ENCODE assay signal across 24 cellular contexts in the genomic region with DNA sequence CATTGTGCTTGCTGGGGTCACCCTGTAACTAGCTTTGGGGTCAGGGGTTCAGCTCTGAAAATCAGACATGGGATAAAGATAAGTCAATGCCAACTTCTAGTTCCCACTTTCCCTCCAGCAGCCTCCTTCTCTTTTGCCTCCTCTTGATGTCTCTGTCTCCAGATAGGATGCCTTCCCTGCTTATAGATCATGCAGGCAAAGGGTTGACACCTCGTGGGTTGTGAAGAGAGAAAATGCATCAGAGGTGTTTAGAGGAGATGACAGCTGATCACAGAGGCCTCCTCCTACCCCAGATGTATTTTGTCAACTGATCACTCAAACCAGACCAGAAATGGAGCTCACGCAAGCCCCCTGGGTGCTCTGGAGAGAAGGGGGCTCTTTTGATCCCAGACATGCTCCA.
"Had no signal": no experiment of that assay in that cellular context is flagged by ENCODE, and none has a peak within 500 bp of the region (broad histone marks: within the 10 kb centered on the region; RNA-seq: fewer than 3 reads in every experiment).

No MANE protein-coding gene starts in this region.

- DNase-seq: stimulated activated CD4-positive, alpha-beta T cell treated with anti-CD3 and anti-CD28 coated beads, Interleukin-2, amount 100 ng/mL, for 48 hours; stimulated activated CD4-positive, alpha-beta T cell treated with anti-CD3 and anti-CD28 coated beads, Interleukin-4, amount 100 ng/mL, for 1 hour; stimulated activated CD4-positive, alpha-beta T cell treated with anti-CD3 and anti-CD28 coated beads, Interleukin-4, amount 100 ng/mL, for 24 hours; stimulated activated CD4-positive, alpha-beta T cell treated with anti-CD3 and anti-CD28 coated beads, Interleukin-4, amount 100 ng/mL, for 4 hours; stimulated activated CD8-positive, alpha-beta memory T cell treated with anti-CD3 and anti-CD28 coated beads, Interleukin-4, amount 100 ng/mL, for 48 hours; stimulated activated naive B cell treated with anti-CD40 and anti-IgM and Interleukin-4, amounts not matched to agents 10 μg/mL and 1 μg/mL and 100 μg/mL, for 72 hours; stimulated activated naive CD4-positive, alpha-beta T cell; stimulated activated naive CD4-positive, alpha-beta T cell treated with Interleukin-2 at 50 U/mL for 16 hours; stimulated activated naive CD8-positive, alpha-beta T cell treated with anti-CD3 and anti-CD28 coated beads, Interleukin-15, amount 100 ng/mL, for 72 hours; stimulated activated naive CD8-positive, alpha-beta T cell treated with anti-CD3 and anti-CD28 coated beads, Interleukin-15, Interleukin-2, amounts not matched to agents 100 U/mL and 50 U/mL, for 24 hours; stomach; substantia nigra; testis; thyroid gland; tibial artery; transverse colon; trophoblast cell; upper lobe of left lung; upper lobe of right lung; uterus had no signal

- H3K27ac ChIP-seq: stomach, suprapubic skin, testis, thoracic aorta, thyroid gland, tibial artery, tibial nerve, transverse colon, upper lobe of left lung, upper lobe of right lung, uterus, vagina had no signal

- H3K36me3 ChIP-seq: stomach, suprapubic skin, thoracic aorta, thyroid gland, tibial artery, tibial nerve, transverse colon, upper lobe of left lung, upper lobe of right lung, uterus, vagina had no signal

- H3K27me3 ChIP-seq: testis, thyroid gland, tibial artery, tibial nerve, transverse colon, upper lobe of left lung, uterus, vagina had no signal

- H3K9me3 ChIP-seq: suprapubic skin, testis, thoracic aorta, thyroid gland, tibial artery, transverse colon, upper lobe of right lung, uterus, vagina had no signal

- H3K4me3 ChIP-seq: stomach, suprapubic skin, testis, thoracic aorta, thyroid gland, tibial artery, tibial nerve, transverse colon, upper lobe of left lung, upper lobe of right lung, uterus, vagina had no signal
